ENCODE assay signal across 8 cellular contexts in genomic region chr5:88503065-88503394, GRCh38.
DNase-seq lines count a peak whose midpoint lies in the region; ATAC-seq, FAIRE-seq and TF ChIP-seq lines count a peak whose summit lies in the region.

No MANE protein-coding gene starts in this region.

- H4K20me1 ChIP-seq in BLaER1 treated with 17β-estradiol and CSF1 and Interleukin-3, amounts not matched to agents 10 nM and 100 nM: no peaks in the 10 kb centered on the region
- no peaks in the 10 kb centered on the region for H4K20me1 ChIP-seq in astrocyte (ENCODE audit: insufficient read depth, low read length)

- no peak overlapping the region for H3K4me3 Mint-ChIP-seq in astrocyte (ENCODE audit: unreplicated experiment)
- H3K4me3 Mint-ChIP-seq in naive B cell: peak overlapping the region; percentile 81 to 95 (median 92)
- H3K4me3 Mint-ChIP-seq in Caco-2 (ENCODE audit: unreplicated experiment): no peak overlapping the region

- intact Hi-C loops in Caco-2 (cut with micrococcal nuclease; ENCODE audit: unreplicated experiment): no loop called here

- H3K9me3 Mint-ChIP-seq in astrocyte (ENCODE audit: unreplicated experiment) (peaks cover 6% of the 10 kb centered on the region), naive B cell (no peaks in the 10 kb centered on the region), Caco-2 (ENCODE audit: unreplicated experiment) (no peaks in the 10 kb centered on the region)

- FAIRE-seq in astrocyte (lab: Jason Lieb, UNC): no peak

- H3K27me3 Mint-ChIP-seq in astrocyte (ENCODE audit: low read depth, unreplicated experiment) (peaks cover 30% of the 10 kb centered on the region), naive B cell (peaks cover 4 to 23% (median 19%) of the 10 kb centered on the region in 3 donors), Caco-2 (ENCODE audit: insufficient read depth, unreplicated experiment) (peaks cover 8% of the 10 kb centered on the region)

- CTCF ChIA-PET in Caco-2 (lab: Charles Lee): no interaction called here

- H3K9ac ChIP-seq in BLaER1 treated with 17β-estradiol and CSF1 and Interleukin-3, amounts not matched to agents 10 nM and 100 nM: peak overlapping the region; percentile 58 to 82 (median 73)
- peak overlapping the region; percentile 70 for H3K9ac ChIP-seq in astrocyte (ENCODE audit: low read length)

- no peaks in the 10 kb centered on the region for H3K9me3 ChIP-seq in BLaER1 treated with 17β-estradiol and CSF1 and Interleukin-3, amounts not matched to agents 10 nM and 100 nM (replicated peaks in 1 of 11)
- H3K9me3 ChIP-seq in astrocyte (ENCODE audit: insufficient read depth, low read depth, low read length): no peaks in the 10 kb centered on the region
- H3K9me3 ChIP-seq in Caco-2: no peaks in the 10 kb centered on the region

- H3K36me3 ChIP-seq in BLaER1 treated with 17β-estradiol and CSF1 and Interleukin-3, amounts not matched to agents 10 nM and 100 nM: no peaks in the 10 kb centered on the region
- no peaks in the 10 kb centered on the region for H3K36me3 ChIP-seq in astrocyte (ENCODE audit: insufficient read depth, low read length)
- no peaks in the 10 kb centered on the region for H3K36me3 ChIP-seq in Caco-2 (ENCODE audit: control insufficient read depth, insufficient read depth, low read length)

- H3K4me1 Mint-ChIP-seq in astrocyte (ENCODE audit: low read depth, unreplicated experiment) (no peaks in the 10 kb centered on the region), naive B cell (peaks cover 5 to 21% (median 16%) of the 10 kb centered on the region in 3 donors), Caco-2 (ENCODE audit: low read depth, unreplicated experiment) (no peaks in the 10 kb centered on the region)

- no peaks in the 10 kb centered on the region for H3K27me3 ChIP-seq in BLaER1 treated with 17β-estradiol and CSF1 and Interleukin-3, amounts not matched to agents 10 nM and 100 nM
- H3K27me3 ChIP-seq in astrocyte (ENCODE audit: insufficient read depth, low read length): no peaks in the 10 kb centered on the region
- H3K27me3 ChIP-seq in Caco-2 (replicated peaks; ENCODE audit: control insufficient read depth, insufficient read depth, low read length): no peaks in the 10 kb centered on the region

- no peaks in the 10 kb centered on the region for H3K36me3 Mint-ChIP-seq in astrocyte (ENCODE audit: low read depth, unreplicated experiment)
- no peaks in the 10 kb centered on the region for H3K36me3 Mint-ChIP-seq in naive B cell
- H3K36me3 Mint-ChIP-seq in Caco-2 (ENCODE audit: insufficient read depth, unreplicated experiment): no peaks in the 10 kb centered on the region

- H2AFZ ChIP-seq in astrocyte (ENCODE audit: low read depth, low read length): peak overlapping the region; percentile 73

- H3K79me2 ChIP-seq in astrocyte (ENCODE audit: insufficient read depth, low read length): no peaks in the 10 kb centered on the region

- TF ChIP-seq CTCF in astrocyte (IDR thresholded peaks at IDR 0.05; ENCODE audit: insufficient read depth, low read depth, low read length) (no peak), Caco-2 (IDR thresholded peaks at IDR 0.05; ENCODE audit: insufficient read depth in 1 of 2, low read depth in 1 of 2, low read length in 1 of 2, severe bottlenecking in 1 of 2, unreplicated experiment in 1 of 2) (no peak)

- BruUV-seq in Caco-2 (replicated peaks; lab: Mats Ljungman, UMichigan): no TSS peak

- POLR2A ChIA-PET in Caco-2 (lab: Charles Lee): no interaction called here

- H3K4me2 ChIP-seq in BLaER1 treated with 17β-estradiol and CSF1 and Interleukin-3, amounts not matched to agents 10 nM and 100 nM: peak overlapping the region; percentile 70 to 92 (median 82)
- peak overlapping the region; percentile 81 for H3K4me2 ChIP-seq in astrocyte (ENCODE audit: low read length)

- H3K4me1 ChIP-seq in BLaER1 treated with 17β-estradiol and CSF1 and Interleukin-3, amounts not matched to agents 10 nM and 100 nM: peaks cover 6 to 14% (median 10%) of the 10 kb centered on the region in 10 experiments; a peak in 13 of 20 replicates
- no peaks in the 10 kb centered on the region for H3K4me1 ChIP-seq in astrocyte (ENCODE audit: insufficient read depth, low read length)
- H3K4me1 ChIP-seq in Caco-2: no peaks in the 10 kb centered on the region

- H3K27ac Mint-ChIP-seq in astrocyte (ENCODE audit: unreplicated experiment) (no peak overlapping the region), naive B cell (peak overlapping the region in 5 of 6 donors; percentile 5 to 89 (median 49)), Caco-2 (ENCODE audit: unreplicated experiment) (no peak overlapping the region)

- no peak for DNase-seq in astrocyte (ENCODE audit: low read depth)
- DNase-seq in naive B cell: no peak
- no peak for DNase-seq in Caco-2
- no peak for DNase-seq in NCI-H146 treated with DMSO at 0.1 percent for 48 hours (lab: John Stamatoyannopoulos, UW; ENCODE audit: unreplicated experiment)
- DNase-seq in cortex of kidney (lab: John Stamatoyannopoulos, UW): no peak

- H3K4me3 ChIP-seq in BLaER1 treated with 17β-estradiol and CSF1 and Interleukin-3, amounts not matched to agents 10 nM and 100 nM: peak overlapping the region; percentile 53 to 72 (median 60)
- H3K4me3 ChIP-seq in astrocyte (ENCODE audit: insufficient read depth, low read depth, low read length): peak overlapping the region; percentile 58
- no peak overlapping the region for H3K4me3 ChIP-seq in Caco-2 (ENCODE audit: low read depth, low read length)

- ATAC-seq in HG03432 (IDR thresholded peaks at IDR 0.05; ENCODE audit: unreplicated experiment): peak; percentile 22
- ATAC-seq in naive B cell (ENCODE audit: low read depth in 2 of 2): peak in 1 of 2 donors; percentile 18
- ATAC-seq in HG03196 (IDR thresholded peaks at IDR 0.05; ENCODE audit: unreplicated experiment): no peak

- H3K27ac ChIP-seq in BLaER1 treated with 17β-estradiol and CSF1 and Interleukin-3, amounts not matched to agents 10 nM and 100 nM: peak overlapping the region in 10 of 11 experiments; percentile 34 to 84 (median 72); a peak in 18 of 22 replicates
- no peak overlapping the region for H3K27ac ChIP-seq in astrocyte (ENCODE audit: low read depth, low read length)

Comparison
In these comparisons a context has a peak if more than half of its experiments do, and no peak if none do; other contexts are left out.
1. H3K27ac Mint-ChIP-seq: peak in naive B cell (5 of 6); none in astrocyte (single experiment) and Caco-2 (single experiment).
2. H3K4me3 Mint-ChIP-seq: peak in naive B cell (8 of 8); none in astrocyte (single experiment) and Caco-2 (single experiment).